In the genomic region with DNA sequence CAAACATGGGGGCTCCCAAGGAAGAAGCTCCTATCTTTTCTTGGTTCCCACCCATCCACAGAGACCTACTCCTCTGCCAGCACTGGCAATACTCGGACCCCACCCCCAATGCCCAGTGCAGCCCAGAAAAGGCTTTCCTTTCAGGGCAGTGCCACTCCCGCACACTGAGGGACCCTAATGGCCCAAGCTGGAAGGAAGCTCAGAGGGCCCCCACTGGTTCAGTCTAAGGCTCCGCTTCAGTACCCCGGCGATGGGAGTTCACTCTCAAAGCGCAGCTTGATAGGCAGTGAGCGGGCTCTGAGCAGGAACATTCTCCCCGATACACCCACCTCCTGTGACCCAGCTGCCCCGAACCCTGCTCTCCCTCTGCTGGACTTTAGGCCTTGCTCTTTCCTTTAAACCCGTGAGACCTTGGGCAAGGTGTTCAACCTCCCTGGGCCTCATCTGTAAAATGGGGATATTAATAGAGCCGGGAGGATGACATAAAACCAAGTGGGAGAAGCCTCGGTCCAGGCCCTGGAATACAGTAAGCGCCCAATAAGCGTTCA, we compare ENCODE assay signal across 1 cellular context.
TF ChIP-seq lines count a peak whose summit lies in the region.

No MANE protein-coding gene starts in this region.

TF ChIP-seq in A549, 52 proteins besides CTCF, POLR2A, EP300 and RAD21:
- no peak for TF ChIP-seq ZNF302 (CRISPR knock-in tag; IDR thresholded peaks at IDR 0.05)
- TF ChIP-seq EHF (CRISPR knock-in tag; IDR thresholded peaks at IDR 0.05) = no peak
- TF ChIP-seq JUN (IDR thresholded peaks at IDR 0.05) = no peak
- TF ChIP-seq FOSL2 (IDR thresholded peaks at IDR 0.05) = no peak
- TF ChIP-seq FOSL2 (CRISPR knock-in tag; IDR thresholded peaks at IDR 0.05) = no peak
- TF ChIP-seq CHD2 (IDR thresholded peaks at IDR 0.05; ENCODE audit: low read length, partially characterized antibody) = no peak
- TF ChIP-seq TP53 (CRISPR knock-in tag; IDR thresholded peaks at IDR 0.05) = no peak
- no peak for TF ChIP-seq KDM5A (IDR thresholded peaks at IDR 0.05)
- no peak for TF ChIP-seq JUNB (IDR thresholded peaks at IDR 0.05)
- TF ChIP-seq ESRRA (IDR thresholded peaks at IDR 0.05; ENCODE audit: borderline replicate concordance, low read length) = no peak
- no peak for TF ChIP-seq RCOR1 (IDR thresholded peaks at IDR 0.05; ENCODE audit: low read depth, low read length)
- TF ChIP-seq, protein P1, sequence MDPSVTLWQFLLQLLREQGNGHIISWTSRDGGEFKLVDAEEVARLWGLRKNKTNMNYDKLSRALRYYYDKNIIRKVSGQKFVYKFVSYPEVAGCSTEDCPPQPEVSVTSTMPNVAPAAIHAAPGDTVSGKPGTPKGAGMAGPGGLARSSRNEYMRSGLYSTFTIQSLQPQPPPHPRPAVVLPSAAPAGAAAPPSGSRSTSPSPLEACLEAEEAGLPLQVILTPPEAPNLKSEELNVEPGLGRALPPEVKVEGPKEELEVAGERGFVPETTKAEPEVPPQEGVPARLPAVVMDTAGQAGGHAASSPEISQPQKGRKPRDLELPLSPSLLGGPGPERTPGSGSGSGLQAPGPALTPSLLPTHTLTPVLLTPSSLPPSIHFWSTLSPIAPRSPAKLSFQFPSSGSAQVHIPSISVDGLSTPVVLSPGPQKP (IDR thresholded peaks at IDR 0.05; ENCODE audit: low read depth, low read length) = no peak
- TF ChIP-seq MAFK (IDR thresholded peaks at IDR 0.05; ENCODE audit: partially characterized antibody) = no peak
- TF ChIP-seq SMC3 (IDR thresholded peaks at IDR 0.05) = no peak
- TF ChIP-seq POLR2AphosphoS2 (conservative IDR thresholded peaks at IDR 0.05; ENCODE audit: low read length) = no peak
- TF ChIP-seq, protein P2, sequence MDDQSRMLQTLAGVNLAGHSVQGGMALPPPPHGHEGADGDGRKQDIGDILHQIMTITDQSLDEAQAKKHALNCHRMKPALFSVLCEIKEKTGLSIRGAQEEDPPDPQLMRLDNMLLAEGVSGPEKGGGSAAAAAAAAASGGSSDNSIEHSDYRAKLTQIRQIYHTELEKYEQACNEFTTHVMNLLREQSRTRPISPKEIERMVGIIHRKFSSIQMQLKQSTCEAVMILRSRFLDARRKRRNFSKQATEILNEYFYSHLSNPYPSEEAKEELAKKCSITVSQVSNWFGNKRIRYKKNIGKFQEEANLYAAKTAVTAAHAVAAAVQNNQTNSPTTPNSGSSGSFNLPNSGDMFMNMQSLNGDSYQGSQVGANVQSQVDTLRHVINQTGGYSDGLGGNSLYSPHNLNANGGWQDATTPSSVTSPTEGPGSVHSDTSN (IDR thresholded peaks at IDR 0.05) = no peak
- TF ChIP-seq, protein P3, sequence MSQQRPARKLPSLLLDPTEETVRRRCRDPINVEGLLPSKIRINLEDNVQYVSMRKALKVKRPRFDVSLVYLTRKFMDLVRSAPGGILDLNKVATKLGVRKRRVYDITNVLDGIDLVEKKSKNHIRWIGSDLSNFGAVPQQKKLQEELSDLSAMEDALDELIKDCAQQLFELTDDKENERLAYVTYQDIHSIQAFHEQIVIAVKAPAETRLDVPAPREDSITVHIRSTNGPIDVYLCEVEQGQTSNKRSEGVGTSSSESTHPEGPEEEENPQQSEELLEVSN (IDR thresholded peaks at IDR 0.05; ENCODE audit: borderline replicate concordance, low read depth) = no peak
- TF ChIP-seq FOXS1 (CRISPR knock-in tag; IDR thresholded peaks at IDR 0.05) = no peak
- TF ChIP-seq, protein P4, sequence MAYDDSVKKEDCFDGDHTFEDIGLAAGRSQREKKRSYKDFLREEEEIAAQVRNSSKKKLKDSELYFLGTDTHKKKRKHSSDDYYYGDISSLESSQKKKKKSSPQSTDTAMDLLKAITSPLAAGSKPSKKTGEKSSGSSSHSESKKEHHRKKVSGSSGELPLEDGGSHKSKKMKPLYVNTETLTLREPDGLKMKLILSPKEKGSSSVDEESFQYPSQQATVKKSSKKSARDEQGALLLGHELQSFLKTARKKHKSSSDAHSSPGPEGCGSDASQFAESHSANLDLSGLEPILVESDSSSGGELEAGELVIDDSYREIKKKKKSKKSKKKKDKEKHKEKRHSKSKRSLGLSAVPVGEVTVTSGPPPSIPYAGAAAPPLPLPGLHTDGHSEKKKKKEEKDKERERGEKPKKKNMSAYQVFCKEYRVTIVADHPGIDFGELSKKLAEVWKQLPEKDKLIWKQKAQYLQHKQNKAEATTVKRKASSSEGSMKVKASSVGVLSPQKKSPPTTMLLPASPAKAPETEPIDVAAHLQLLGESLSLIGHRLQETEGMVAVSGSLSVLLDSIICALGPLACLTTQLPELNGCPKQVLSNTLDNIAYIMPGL (CRISPR knock-in tag; IDR thresholded peaks at IDR 0.05; ENCODE audit: borderline replicate concordance) = no peak
- no peak for TF ChIP-seq ZC3H11A (IDR thresholded peaks at IDR 0.05)
